Comparison of ENCODE assay signal across 20 cellular contexts in the genomic region with DNA sequence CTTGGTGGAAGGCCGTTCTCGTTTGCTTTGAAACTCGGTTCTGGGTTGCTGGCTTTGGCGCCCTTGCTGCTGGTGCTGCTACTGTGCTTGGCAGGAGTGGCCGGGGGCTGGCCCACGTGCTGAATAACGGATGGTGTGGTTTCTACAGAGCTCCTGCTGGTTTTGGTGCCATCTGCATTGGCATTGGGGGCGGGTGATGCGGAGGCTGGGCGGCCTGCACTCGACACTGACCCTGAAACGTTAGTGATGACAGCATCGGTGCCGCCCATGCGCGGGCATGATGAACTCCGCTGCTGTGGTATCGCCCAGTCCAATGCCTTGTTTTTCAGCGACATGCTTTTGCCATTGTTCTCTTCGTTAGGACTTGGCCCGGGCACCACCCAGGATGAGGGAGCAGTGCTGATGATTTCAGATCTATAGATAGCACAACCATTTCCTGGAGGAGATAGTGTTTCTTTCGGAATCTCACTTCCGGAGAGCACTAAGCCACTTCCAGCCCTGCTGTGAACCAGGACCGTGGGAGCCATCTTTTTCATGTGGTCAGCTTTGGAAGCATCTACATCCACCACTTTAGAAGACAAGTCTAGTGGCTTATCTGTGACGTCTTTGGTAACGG. TPM values are rescaled to one million over a fixed set of nuclear protein-coding genes. Genes with fewer than 3 reads are reported as not detected.
A peak's percentile ranks its signal among the peaks of the same experiment; 100 is the strongest.
DNase-seq lines count a peak whose midpoint lies in the region; ATAC-seq, FAIRE-seq and TF ChIP-seq lines count a peak whose summit lies in the region.
"Had no signal": no experiment of that assay in that cellular context is flagged by ENCODE, and none has a peak within 500 bp of the region (broad histone marks: within the 10 kb centered on the region; RNA-seq: fewer than 3 reads in every experiment).

No MANE protein-coding gene starts in this region.

- no peak overlapping the region for H3K27ac ChIP-seq in K562 (ENCODE audit: extremely low read depth, low read depth, low read length)
- peak overlapping the region; percentile 75 for H3K27ac ChIP-seq in psoas muscle
- H3K27ac ChIP-seq in trophoblast cell (ENCODE audit: low read depth, low read length), result no peak overlapping the region
- H3K27ac ChIP-seq in MM.1S (ENCODE audit: low read length), result no peak overlapping the region
- H3K27ac ChIP-seq: 22Rv1, A549, C4-2B had no signal

- no peaks in the 10 kb centered on the region for H3K4me1 ChIP-seq in Caco-2
- H3K4me1 ChIP-seq in K562 (replicated peaks in 1 of 2; ENCODE audit: control insufficient read depth in 2 of 2, insufficient read depth in 2 of 2, low read length in 2 of 2), result peaks cover 2 to 6% of the 10 kb centered on the region in 2 experiments; a peak in 4 of 5 replicates
- peaks cover 5% of the 10 kb centered on the region for H3K4me1 ChIP-seq in psoas muscle
- H3K4me1 ChIP-seq in trophoblast cell (ENCODE audit: control insufficient read depth in 1 of 2, insufficient read depth in 2 of 2, low read length in 2 of 2), result no peaks in the 10 kb centered on the region
- H3K4me1 ChIP-seq in MM.1S (ENCODE audit: low read length), result no peaks in the 10 kb centered on the region
- H3K4me1 ChIP-seq: A549 had no signal

- peaks cover 97% of the 10 kb centered on the region for H3K79me2 ChIP-seq in K562 (ENCODE audit: control insufficient read depth, insufficient read depth, low read length)
- H3K79me2 ChIP-seq in trophoblast cell (ENCODE audit: control insufficient read depth, insufficient read depth, low read length, poor library complexity), result no peaks in the 10 kb centered on the region
- peaks cover 98% of the 10 kb centered on the region for H3K79me2 ChIP-seq in MM.1S (ENCODE audit: low read length)

- H3K27ac Mint-ChIP-seq in Caco-2 (ENCODE audit: unreplicated experiment), result no peak overlapping the region
- H3K27ac Mint-ChIP-seq in stimulated activated effector memory CD8-positive, alpha-beta T cell treated with anti-CD3 and anti-CD28 coated beads, Interleukin-12 subunit alpha, Interleukin-12 subunit beta, amount 100 ng/mL, for 72 hours, result peak overlapping the region; percentile 23
- H3K27ac Mint-ChIP-seq: CD4-positive, alpha-beta T cell; HFFc6 had no signal

- TF ChIP-seq RAD21 in K562 (CRISPR knock-in tag; conservative IDR thresholded peaks at IDR 0.05 in 1 of 2, IDR thresholded peaks at IDR 0.05 in 1 of 2), result no peak

- H3K4ac ChIP-seq in trophoblast cell (ENCODE audit: low read depth, low read length), result no peak overlapping the region

- intact Hi-C loops in Caco-2 (cut with micrococcal nuclease; ENCODE audit: unreplicated experiment) (no loop called here), K562 (cut with micrococcal nuclease) (no loop called here), psoas muscle (cut with DNase I) (loop anchor here in 1 of 2 donors (10.0 kb wide), 1 partner anchor 259 kb away; no protein-coding TSS in a partner anchor)

- WGBS in K562 (ENCODE audit: insufficient coverage, low coverage, missing lambda C conversion rate), result 95% methylated on average over 16 of the region's 26 CpGs
- WGBS in psoas muscle, 3 donors, result 60 to 72% (median 68%) methylated on average over 25 to 26 of the region's 26 CpGs
- no CpG with 5 or more reads among the region's 26 CpGs for WGBS in trophoblast cell (ENCODE audit: extremely low coverage, insufficient coverage, insufficient read length)

- TF ChIP-seq CTCF in Caco-2 (IDR thresholded peaks at IDR 0.05; ENCODE audit: insufficient read depth in 1 of 2, low read depth in 1 of 2, low read length in 1 of 2, severe bottlenecking in 1 of 2, unreplicated experiment in 1 of 2) (no peak), K562 (IDR thresholded peaks at IDR 0.05 in 2 of 3, conservative IDR thresholded peaks at IDR 0.05 in 1 of 3; ENCODE audit: insufficient read depth in 2 of 3, low read depth in 1 of 3, low read length in 3 of 3) (no peak), psoas muscle (IDR thresholded peaks at IDR 0.05) (no peak), MM.1S (IDR thresholded peaks at IDR 0.05; ENCODE audit: low read length) (no peak)

- H3K4me3 ChIP-seq in Caco-2 (ENCODE audit: low read depth, low read length) (no peak overlapping the region), K562 (no peak overlapping the region), psoas muscle (no peak overlapping the region), trophoblast cell (ENCODE audit: low read depth, low read length) (no peak overlapping the region), MM.1S (ENCODE audit: low read length) (no peak overlapping the region)
- H3K4me3 ChIP-seq: A549 had no signal

- in situ Hi-C loops in K562 (cut with MboI), result no loop called here

- no peak overlapping the region for H2AFZ ChIP-seq in K562 (ENCODE audit: low read depth, low read length)
- no peak overlapping the region for H2AFZ ChIP-seq in trophoblast cell (ENCODE audit: insufficient read depth, low read length, poor library complexity)
- H2AFZ ChIP-seq in MM.1S (ENCODE audit: low read length), result no peak overlapping the region

- H3K9me3 Mint-ChIP-seq in Caco-2 (ENCODE audit: unreplicated experiment), result no peaks in the 10 kb centered on the region
- H3K9me3 Mint-ChIP-seq in stimulated activated effector memory CD8-positive, alpha-beta T cell treated with anti-CD3 and anti-CD28 coated beads, Interleukin-12 subunit alpha, Interleukin-12 subunit beta, amount 100 ng/mL, for 72 hours, result no peaks in the 10 kb centered on the region
- H3K9me3 Mint-ChIP-seq: CD4-positive, alpha-beta T cell; HFFc6 had no signal

- H3K23ac ChIP-seq in trophoblast cell (ENCODE audit: low read length), result no peak overlapping the region

- no peak overlapping the region for H2BK12ac ChIP-seq in trophoblast cell (ENCODE audit: low read length)

- H3K36me3 Mint-ChIP-seq in Caco-2 (ENCODE audit: insufficient read depth, unreplicated experiment), result peaks cover 36% of the 10 kb centered on the region
- peaks cover 100% of the 10 kb centered on the region for H3K36me3 Mint-ChIP-seq in stimulated activated effector memory CD8-positive, alpha-beta T cell treated with anti-CD3 and anti-CD28 coated beads, Interleukin-12 subunit alpha, Interleukin-12 subunit beta, amount 100 ng/mL, for 72 hours

- H3K9me2 ChIP-seq in MM.1S (replicated peaks; ENCODE audit: insufficient read depth, low read length), result no peaks in the 10 kb centered on the region

- H4K20me1 ChIP-seq in K562 (replicated peaks; ENCODE audit: control insufficient read depth, insufficient read depth, low read length), result peaks cover 66% of the 10 kb centered on the region
- peaks cover 4% of the 10 kb centered on the region; the same call in 1 of the 2 replicates for H4K20me1 ChIP-seq in MM.1S (ENCODE audit: insufficient read depth, low read length)

- no peak overlapping the region for H3K14ac ChIP-seq in trophoblast cell (ENCODE audit: low read length)

- H2AK5ac ChIP-seq in trophoblast cell (ENCODE audit: low read length), result no peak overlapping the region

- H3K36me3 ChIP-seq in Caco-2 (ENCODE audit: control insufficient read depth, insufficient read depth, low read length) (no peaks in the 10 kb centered on the region), K562 (ENCODE audit: control insufficient read depth, insufficient read depth, low read length) (peaks cover 97% of the 10 kb centered on the region), psoas muscle (ENCODE audit: insufficient read depth in 1 of 2, low read depth in 1 of 2) (peaks cover 3 to 56% of the 10 kb centered on the region in 2 donors), trophoblast cell (ENCODE audit: control insufficient read depth in 1 of 2, insufficient read depth in 2 of 2, low read length in 2 of 2) (peaks cover 43 to 45% of the 10 kb centered on the region in 2 experiments), MM.1S (replicated peaks; ENCODE audit: insufficient read depth, low read length) (no peaks in the 10 kb centered on the region; the same call in 1 of the 2 replicates)

- no peaks in the 10 kb centered on the region for H3K9me3 ChIP-seq in Caco-2
- H3K9me3 ChIP-seq in K562 (replicated peaks; ENCODE audit: control insufficient read depth, insufficient read depth, low read depth, low read length), result no peaks in the 10 kb centered on the region
- H3K9me3 ChIP-seq in psoas muscle, result no peaks in the 10 kb centered on the region
- H3K9me3 ChIP-seq in trophoblast cell (ENCODE audit: insufficient read depth, low read depth, low read length), result peaks cover 1% of the 10 kb centered on the region
- no peaks in the 10 kb centered on the region for H3K9me3 ChIP-seq in MM.1S (replicated peaks; ENCODE audit: insufficient read depth, low read length)
- H3K9me3 ChIP-seq: A549 had no signal

- no peak overlapping the region for H3K9ac ChIP-seq in K562 (ENCODE audit: insufficient read depth in 1 of 2, low read depth in 2 of 2, low read length in 2 of 2)
- H3K9ac ChIP-seq in trophoblast cell (ENCODE audit: low read length), result no peak overlapping the region
- no peak overlapping the region for H3K9ac ChIP-seq in MM.1S (ENCODE audit: low read length)

- BruUV-seq in Caco-2 (replicated peaks; lab: Mats Ljungman, UMichigan) (TSS peak; percentile 27), K562 (replicated peaks; lab: Mats Ljungman, UMichigan) (no TSS peak)

- no peak overlapping the region for H4K12ac ChIP-seq in trophoblast cell (ENCODE audit: low read depth, low read length)

- H4K8ac ChIP-seq in trophoblast cell (ENCODE audit: low read depth, low read length), result no peak overlapping the region

- H3K4me2 ChIP-seq in K562 (ENCODE audit: insufficient read depth, low read length) (no peak overlapping the region), trophoblast cell (ENCODE audit: low read length) (no peak overlapping the region), MM.1S (ENCODE audit: low read depth, low read length) (no peak overlapping the region)
- H3K4me2 ChIP-seq: A549 had no signal

- no peak overlapping the region for H3K4me3 Mint-ChIP-seq in Caco-2 (ENCODE audit: unreplicated experiment)
- no peak overlapping the region for H3K4me3 Mint-ChIP-seq in stimulated activated effector memory CD8-positive, alpha-beta T cell treated with anti-CD3 and anti-CD28 coated beads, Interleukin-12 subunit alpha, Interleukin-12 subunit beta, amount 100 ng/mL, for 72 hours
- H3K4me3 Mint-ChIP-seq: CD4-positive, alpha-beta T cell; HFFc6 had no signal

- TF ChIP-seq POLR2A in K562 (conservative IDR thresholded peaks at IDR 0.05), result no peak

- no peak for FAIRE-seq in K562 (lab: Jason Lieb, UNC)
- FAIRE-seq: A549, HTR-8/SVneo had no signal

- CTCF ChIA-PET in Caco-2 (lab: Charles Lee) (no interaction called here), K562 (lab: Yijun Ruan, JAX; ENCODE audit: low intra/inter-chr PET ratio) (no interaction called here)

- no peak overlapping the region for H3K18ac ChIP-seq in trophoblast cell (ENCODE audit: low read length)

- POLR2A ChIA-PET in Caco-2 (lab: Charles Lee), result no interaction called here
- POLR2A ChIA-PET in K562 (lab: Yijun Ruan, JAX), result no interaction called here

- H4K91ac ChIP-seq in trophoblast cell (ENCODE audit: low read depth, low read length), result no peak overlapping the region

- H2BK5ac ChIP-seq in trophoblast cell (ENCODE audit: low read depth, low read length, poor library complexity), result no peak overlapping the region

- peaks cover 6% of the 10 kb centered on the region; the same call in 1 of the 2 replicates for H3F3A ChIP-seq in MM.1S (ENCODE audit: insufficient read depth, low read length)

- no peak overlapping the region for H2BK120ac ChIP-seq in trophoblast cell (ENCODE audit: insufficient read depth, low read length, poor library complexity)

- H3K79me1 ChIP-seq in trophoblast cell (ENCODE audit: low read length), result no peaks in the 10 kb centered on the region

- no peaks in the 10 kb centered on the region for H3K4me1 Mint-ChIP-seq in Caco-2 (ENCODE audit: low read depth, unreplicated experiment)
- H3K4me1 Mint-ChIP-seq in stimulated activated effector memory CD8-positive, alpha-beta T cell treated with anti-CD3 and anti-CD28 coated beads, Interleukin-12 subunit alpha, Interleukin-12 subunit beta, amount 100 ng/mL, for 72 hours, result peaks cover 52% of the 10 kb centered on the region

- H3K27me3 ChIP-seq in Caco-2 (replicated peaks; ENCODE audit: control insufficient read depth, insufficient read depth, low read length), result no peaks in the 10 kb centered on the region
- H3K27me3 ChIP-seq in K562 (ENCODE audit: control insufficient read depth in 2 of 2, insufficient read depth in 2 of 2, low read length in 2 of 2), result no peaks in the 10 kb centered on the region
- H3K27me3 ChIP-seq in psoas muscle (ENCODE audit: insufficient read depth in 3 of 3, low read length in 2 of 3), result no peaks in the 10 kb centered on the region
- H3K27me3 ChIP-seq in trophoblast cell (ENCODE audit: insufficient read depth, low read length), result no peaks in the 10 kb centered on the region
- H3K27me3 ChIP-seq in MM.1S (replicated peaks; ENCODE audit: insufficient read depth, low read length), result no peaks in the 10 kb centered on the region

- H3K27me3 Mint-ChIP-seq in Caco-2 (ENCODE audit: insufficient read depth, unreplicated experiment), result no peaks in the 10 kb centered on the region
- H3K27me3 Mint-ChIP-seq: CD4-positive, alpha-beta T cell had no signal

- DNase-seq in Caco-2 (no peak), K562 (ENCODE audit: extremely low read depth in 1 of 4, low spot score in 3 of 4) (no peak), psoas muscle (peak; percentile 32 to 60), trophoblast cell (no peak), MM.1S (no peak), KG1 (lab: John Stamatoyannopoulos, UW) (no peak)
- DNase-seq in stimulated activated effector memory CD8-positive, alpha-beta T cell treated with anti-CD3 and anti-CD28 coated beads, Interleukin-12 subunit alpha, Interleukin-12 subunit beta, amount 100 ng/mL, for 72 hours (ENCODE audit: low spot score in 2 of 2), result no peak
- DNase-seq: AML-193; CD4-positive, alpha-beta T cell; DMS79 treated with DMSO at 0.1 percent for 48 hours; GF-D8; GOT3; H7; HFFc6; IMR-90 had no signal

- ATAC-seq in K562, result no peak
- ATAC-seq in psoas muscle, result peak; percentile 88 to 94 (median 92)
- ATAC-seq in stimulated activated effector memory CD8-positive, alpha-beta T cell treated with anti-CD3 and anti-CD28 coated beads, Interleukin-12 subunit alpha, Interleukin-12 subunit beta, amount 100 ng/mL, for 72 hours, result no peak
- ATAC-seq: A549, HCT116 had no signal

- TF ChIP-seq EP300 in K562 (IDR thresholded peaks at IDR 0.05; ENCODE audit: low read length), result no peak

- peaks cover 20% of the 10 kb centered on the region for H3K9me1 ChIP-seq in K562 (ENCODE audit: control insufficient read depth, insufficient read depth, low read length)

RNA-seq across cellular contexts. Expression of a gene that starts 24.2 kb away (rescaled TPM):
- total RNA-seq in Caco-2 (2022), result 16.2 and 18.6 TPM in 2 replicates
- 128 and 140 TPM in 2 replicates for total RNA-seq in K562 (2011; cell fraction: chromatin; rRNA removed; ENCODE audit: low replicate concordance)
- total RNA-seq in K562 (2011; cell fraction: nucleolus; rRNA removed), result 71.6 and 74.4 TPM in 2 replicates
- total RNA-seq in K562 (2011; cell fraction: nucleoplasm; rRNA removed), result 97.0 and 135 TPM in 2 replicates
- total RNA-seq in K562 (2014; rRNA removed), result 73.7 and 76.0 TPM in 2 replicates
- total RNA-seq in K562 (2014; rRNA removed; fragmentation: Illumina TruSeq; extraction: Trizol), result 37.6 and 37.9 TPM in 2 replicates
- total RNA-seq in K562 (2015; rRNA removed; fragmentation: Illumina TruSeq; extraction: Trizol), result 33.0 and 36.6 TPM in 2 replicates
- total RNA-seq in K562 (2021), result 98.3 and 113 TPM in 2 replicates
- polyA plus RNA-seq in K562 (2011; rRNA removed), result 27.5 and 28.1 TPM in 2 replicates
- polyA plus RNA-seq in K562 (2011; cell fraction: cytosol; rRNA removed), result 30.1 and 38.0 TPM in 2 replicates
- 64.0 and 93.7 TPM in 2 replicates for polyA plus RNA-seq in K562 (2011; cell fraction: nucleus; rRNA removed)
- polyA plus RNA-seq in K562 (2012), result 72.8 and 76.1 TPM in 2 replicates
- 88.1 and 98.5 TPM in 2 replicates for polyA plus RNA-seq in K562 (2014; fragmentation: Illumina TruSeq; extraction: Trizol)
- polyA plus RNA-seq in K562 (2014; fragmentation: Nextera tagmentation; extraction: Ambion mirVana), result 10 to 100 TPM; 32.0 to 37.4 TPM
- polyA plus RNA-seq in K562 (2014; rRNA removed), result 44.4 and 64.6 TPM in 2 replicates
- polyA minus RNA-seq in K562 (2011; rRNA and poly(A)+ RNA removed), result 40.5 and 49.5 TPM in 2 replicates
- polyA minus RNA-seq in K562 (2011; cell fraction: cytosol; rRNA and poly(A)+ RNA removed), result 105 and 120 TPM in 2 replicates
- 36.9 and 50.0 TPM in 2 replicates for polyA minus RNA-seq in K562 (2011; cell fraction: nucleus; rRNA and poly(A)+ RNA removed)
- 10 to 100 TPM; 18.3 to 24.3 (median 19.6) TPM for total RNA-seq in psoas muscle
- polyA plus RNA-seq in psoas muscle, result 10 to 100 TPM in 2 of 3 donors, 1 to 10 TPM in 1; 6.4 to 14.2 (median 10.1) TPM
- polyA plus RNA-seq in trophoblast cell (2013), result 5.9 and 6.1 TPM in 2 replicates

Comparison
In these comparisons a context has a peak if more than half of its experiments do, and no peak if none do; other contexts are left out.
1. DNase-seq: peak in psoas muscle (2 of 2); none in Caco-2 (0 of 2), K562 (0 of 4), stimulated activated effector memory CD8-positive, alpha-beta T cell treated with anti-CD3 and anti-CD28 coated beads, Interleukin-12 subunit alpha, Interleukin-12 subunit beta, amount 100 ng/mL, for 72 hours (0 of 2), trophoblast cell (0 of 2), MM.1S (single experiment) and KG1 (single experiment).
2. ATAC-seq: peak in psoas muscle (4 of 4); none in K562 (single experiment) and stimulated activated effector memory CD8-positive, alpha-beta T cell treated with anti-CD3 and anti-CD28 coated beads, Interleukin-12 subunit alpha, Interleukin-12 subunit beta, amount 100 ng/mL, for 72 hours (single experiment).